In the genomic region with DNA sequence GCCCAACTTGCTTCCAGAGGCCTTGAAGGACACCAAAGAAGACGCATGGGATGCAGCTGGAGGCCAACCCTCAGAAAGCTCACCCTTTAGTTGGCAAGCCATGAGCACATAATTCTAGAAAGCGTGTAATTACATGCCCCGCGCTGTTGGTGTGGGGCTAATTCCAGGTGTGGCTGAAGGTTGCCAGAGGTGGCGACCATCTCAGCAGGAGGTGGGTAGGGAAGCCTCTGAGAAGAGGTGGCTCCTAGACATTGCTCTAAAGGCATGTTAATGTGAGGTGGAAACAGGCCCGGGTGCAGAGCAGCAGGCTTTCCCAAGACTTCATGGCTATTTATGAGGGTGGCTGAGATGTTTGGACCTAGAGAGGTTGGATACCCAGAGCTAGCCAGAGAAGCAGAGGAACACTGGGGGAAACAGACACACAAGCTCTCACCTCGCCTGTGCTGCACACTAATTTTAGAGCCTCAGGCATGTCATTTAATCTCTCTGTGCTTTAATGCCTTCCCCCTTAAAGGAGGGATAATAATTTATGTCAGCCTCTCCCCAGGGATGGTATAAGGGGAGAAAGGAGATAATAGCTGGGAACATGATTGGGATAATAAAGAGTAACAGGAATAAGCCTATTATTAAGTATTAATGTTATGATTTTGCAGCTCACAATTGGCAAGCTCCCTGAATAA, we compare ENCODE assay signal across 17 cellular contexts.
"Had no signal": no experiment of that assay in that cellular context is flagged by ENCODE, and none has a peak within 500 bp of the region (broad histone marks: within the 10 kb centered on the region; RNA-seq: fewer than 3 reads in every experiment).

No MANE protein-coding gene starts in this region.

- H3K36me3 Mint-ChIP-seq: activated naive CD8-positive, alpha-beta T cell treated with anti-CD3 and anti-CD28 coated beads, Interleukin-2, amount 10 ng/mL, durations not matched to agents 7 days and 5 days; natural killer cell had no signal

- FAIRE-seq: keratinocyte had no signal

- H3K9me3 Mint-ChIP-seq: activated naive CD8-positive, alpha-beta T cell treated with anti-CD3 and anti-CD28 coated beads, Interleukin-2, amount 10 ng/mL, durations not matched to agents 7 days and 5 days; natural killer cell; stimulated activated naive CD8-positive, alpha-beta T cell treated with anti-CD3 and anti-CD28 coated beads, Interleukin-15, amount 100 ng/mL, for 72 hours had no signal

- H3K4me1 Mint-ChIP-seq: natural killer cell; stimulated activated naive CD8-positive, alpha-beta T cell treated with anti-CD3 and anti-CD28 coated beads, Interleukin-15, amount 100 ng/mL, for 72 hours had no signal

- H3K4me3 Mint-ChIP-seq: activated naive CD8-positive, alpha-beta T cell treated with anti-CD3 and anti-CD28 coated beads, Interleukin-2, amount 10 ng/mL, durations not matched to agents 7 days and 5 days; natural killer cell; stimulated activated naive CD8-positive, alpha-beta T cell treated with anti-CD3 and anti-CD28 coated beads, Interleukin-15, amount 100 ng/mL, for 72 hours had no signal

- H3K27ac Mint-ChIP-seq: activated naive CD8-positive, alpha-beta T cell treated with anti-CD3 and anti-CD28 coated beads, Interleukin-2, amount 10 ng/mL, durations not matched to agents 7 days and 5 days; natural killer cell; stimulated activated naive CD8-positive, alpha-beta T cell treated with anti-CD3 and anti-CD28 coated beads, Interleukin-15, amount 100 ng/mL, for 72 hours had no signal

- DNase-seq: activated CD4-positive, alpha-beta T cell treated with anti-CD3 and anti-CD28 coated beads, Interleukin-2, amount 50 U/mL, for 1 hour; activated naive CD4-positive, alpha-beta T cell; activated naive CD8-positive, alpha-beta T cell treated with anti-CD3 and anti-CD28 coated beads, Interleukin-2, amount 10 ng/mL, durations not matched to agents 7 days and 5 days; activated T-cell treated with anti-CD3 and anti-CD28 coated beads for 4 hours; anterior cingulate cortex; brain microvascular endothelial cell; cortex of kidney; effector CD4-positive, alpha-beta T cell; hippocampal formation; mesenchymal stem cell; natural killer cell; occipital lobe; spleen; stimulated activated naive CD8-positive, alpha-beta T cell treated with anti-CD3 and anti-CD28 coated beads, Interleukin-15, amount 100 ng/mL, for 72 hours; T-helper 9 cell; upper lobe of left lung had no signal
